Comparison of ENCODE assay signal across 1 cellular context in genomic region chr15:85694086-85694485, GRCh38.
TF ChIP-seq lines count a peak whose summit lies in the region.

No MANE protein-coding gene starts in this region.

TF ChIP-seq in K562, 482 proteins besides CTCF, POLR2A, EP300 and RAD21 (continued from another document):
- TF ChIP-seq, protein P1, sequence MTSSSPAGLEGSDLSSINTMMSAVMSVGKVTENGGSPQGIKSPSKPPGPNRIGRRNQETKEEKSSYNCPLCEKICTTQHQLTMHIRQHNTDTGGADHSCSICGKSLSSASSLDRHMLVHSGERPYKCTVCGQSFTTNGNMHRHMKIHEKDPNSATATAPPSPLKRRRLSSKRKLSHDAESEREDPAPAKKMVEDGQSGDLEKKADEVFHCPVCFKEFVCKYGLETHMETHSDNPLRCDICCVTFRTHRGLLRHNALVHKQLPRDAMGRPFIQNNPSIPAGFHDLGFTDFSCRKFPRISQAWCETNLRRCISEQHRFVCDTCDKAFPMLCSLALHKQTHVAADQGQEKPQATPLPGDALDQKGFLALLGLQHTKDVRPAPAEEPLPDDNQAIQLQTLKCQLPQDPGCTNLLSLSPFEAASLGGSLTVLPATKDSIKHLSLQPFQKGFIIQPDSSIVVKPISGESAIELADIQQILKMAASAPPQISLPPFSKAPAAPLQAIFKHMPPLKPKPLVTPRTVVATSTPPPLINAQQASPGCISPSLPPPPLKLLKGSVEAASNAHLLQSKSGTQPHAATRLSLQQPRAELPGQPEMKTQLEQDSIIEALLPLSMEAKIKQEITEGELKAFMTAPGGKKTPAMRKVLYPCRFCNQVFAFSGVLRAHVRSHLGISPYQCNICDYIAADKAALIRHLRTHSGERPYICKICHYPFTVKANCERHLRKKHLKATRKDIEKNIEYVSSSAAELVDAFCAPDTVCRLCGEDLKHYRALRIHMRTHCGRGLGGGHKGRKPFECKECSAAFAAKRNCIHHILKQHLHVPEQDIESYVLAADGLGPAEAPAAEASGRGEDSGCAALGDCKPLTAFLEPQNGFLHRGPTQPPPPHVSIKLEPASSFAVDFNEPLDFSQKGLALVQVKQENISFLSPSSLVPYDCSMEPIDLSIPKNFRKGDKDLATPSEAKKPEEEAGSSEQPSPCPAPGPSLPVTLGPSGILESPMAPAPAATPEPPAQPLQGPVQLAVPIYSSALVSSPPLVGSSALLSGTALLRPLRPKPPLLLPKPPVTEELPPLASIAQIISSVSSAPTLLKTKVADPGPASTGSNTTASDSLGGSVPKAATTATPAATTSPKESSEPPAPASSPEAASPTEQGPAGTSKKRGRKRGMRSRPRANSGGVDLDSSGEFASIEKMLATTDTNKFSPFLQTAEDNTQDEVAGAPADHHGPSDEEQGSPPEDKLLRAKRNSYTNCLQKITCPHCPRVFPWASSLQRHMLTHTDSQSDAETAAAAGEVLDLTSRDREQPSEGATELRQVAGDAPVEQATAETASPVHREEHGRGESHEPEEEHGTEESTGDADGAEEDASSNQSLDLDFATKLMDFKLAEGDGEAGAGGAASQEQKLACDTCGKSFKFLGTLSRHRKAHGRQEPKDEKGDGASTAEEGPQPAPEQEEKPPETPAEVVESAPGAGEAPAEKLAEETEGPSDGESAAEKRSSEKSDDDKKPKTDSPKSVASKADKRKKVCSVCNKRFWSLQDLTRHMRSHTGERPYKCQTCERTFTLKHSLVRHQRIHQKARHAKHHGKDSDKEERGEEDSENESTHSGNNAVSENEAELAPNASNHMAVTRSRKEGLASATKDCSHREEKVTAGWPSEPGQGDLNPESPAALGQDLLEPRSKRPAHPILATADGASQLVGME (CRISPR knock-in tag; IDR thresholded peaks at IDR 0.05), result no peak
- TF ChIP-seq BRCA1 (IDR thresholded peaks at IDR 0.05) (no peak), BRCA1 (CRISPR knock-in tag; IDR thresholded peaks at IDR 0.05) (no peak), ZNF668 (CRISPR knock-in tag; IDR thresholded peaks at IDR 0.05) (no peak), XRCC5 (IDR thresholded peaks at IDR 0.05; ENCODE audit: low read depth, low read length) (no peak)
TF ChIP-seq in K562: peak in this region for 2.
